In genomic region chr7:732094-732541, GRCh38 we compare ENCODE assay signal across 8 cellular contexts. TPM values are rescaled to one million over a fixed set of nuclear protein-coding genes. Genes with fewer than 3 reads are reported as not detected.
DNase-seq lines count a peak whose midpoint lies in the region; ATAC-seq, FAIRE-seq and TF ChIP-seq lines count a peak whose summit lies in the region.
"Had no signal": no experiment of that assay in that cellular context is flagged by ENCODE, and none has a peak within 500 bp of the region (broad histone marks: within the 10 kb centered on the region; RNA-seq: fewer than 3 reads in every experiment).

No MANE protein-coding gene starts in this region.

- no peak overlapping the region for H3K18ac ChIP-seq in trophoblast cell (ENCODE audit: low read length)

- H4K12ac ChIP-seq in trophoblast cell (ENCODE audit: low read depth, low read length), result no peak overlapping the region

- H3K4me3 Mint-ChIP-seq in GM23338, result no peak overlapping the region

- H3K4ac ChIP-seq in trophoblast cell (ENCODE audit: low read depth, low read length), result no peak overlapping the region

- no peak overlapping the region for H4K8ac ChIP-seq in trophoblast cell (ENCODE audit: low read depth, low read length)

- H3K27me3 ChIP-seq in GM23338 (ENCODE audit: insufficient read depth), result no peaks in the 10 kb centered on the region
- no peaks in the 10 kb centered on the region for H3K27me3 ChIP-seq in trophoblast cell (ENCODE audit: insufficient read depth, low read length)
- H3K27me3 ChIP-seq: SJSA1 had no signal

- peaks cover 6% of the 10 kb centered on the region for H3K27me3 Mint-ChIP-seq in GM23338 (ENCODE audit: insufficient read depth, low read depth, poor library complexity)

- no peak overlapping the region for H3K14ac ChIP-seq in trophoblast cell (ENCODE audit: low read length)

- peak; percentile 71 for DNase-seq in GM23338 (ENCODE audit: low spot score)
- peak; percentile 11 for DNase-seq in NCI-H69 (lab: John Stamatoyannopoulos, UW)
- no peak for DNase-seq in epithelial cell of proximal tubule (ENCODE audit: low read depth)
- peak; percentile 3 to 14 for DNase-seq in trophoblast cell
- no peak for DNase-seq in activated CD4-positive, alpha-beta T cell treated with anti-CD3 and anti-CD28 coated beads for 1 hour
- DNase-seq in GM12891 (ENCODE audit: insufficient read length, low spot score), result no peak

- no peaks in the 10 kb centered on the region for H3K9me2 ChIP-seq in GM23338 (ENCODE audit: insufficient read depth)

- H2AK5ac ChIP-seq in trophoblast cell (ENCODE audit: low read length), result no peak overlapping the region

- peaks cover 7% of the 10 kb centered on the region for H3K9me3 ChIP-seq in trophoblast cell (ENCODE audit: insufficient read depth, low read depth, low read length)

- no peaks in the 10 kb centered on the region for H3F3A ChIP-seq in GM23338 (replicated peaks; ENCODE audit: low read depth)

- H2BK120ac ChIP-seq in trophoblast cell (ENCODE audit: insufficient read depth, low read length, poor library complexity), result no peak overlapping the region

- H3K36me3 ChIP-seq in GM23338 (ENCODE audit: insufficient read depth) (peaks cover 3% of the 10 kb centered on the region; the same call in 1 of the 2 replicates), trophoblast cell (ENCODE audit: control insufficient read depth in 1 of 2, insufficient read depth in 2 of 2, low read length in 2 of 2) (peaks cover 25 to 27% of the 10 kb centered on the region in 2 experiments)

- H3K23ac ChIP-seq in trophoblast cell (ENCODE audit: low read length), result no peak overlapping the region

- no peak for TF ChIP-seq POLR2A in GM12891 (IDR thresholded peaks at IDR 0.05; ENCODE audit: low read depth, low read length)

- TF ChIP-seq CTCF in GM23338 (conservative IDR thresholded peaks at IDR 0.05; ENCODE audit: low read depth in 2 of 2) (peak; percentile 30 to 74), epithelial cell of proximal tubule (conservative IDR thresholded peaks at IDR 0.05; ENCODE audit: low read depth, low read length) (peak; percentile 48)

- no peak overlapping the region for H2BK12ac ChIP-seq in trophoblast cell (ENCODE audit: low read length)

- H3K4me3 ChIP-seq in GM23338 (no peak overlapping the region), epithelial cell of proximal tubule (ENCODE audit: low read depth, low read length) (no peak overlapping the region), trophoblast cell (ENCODE audit: low read depth, low read length) (no peak overlapping the region)
- H3K4me3 ChIP-seq: SJSA1 had no signal

- no peaks in the 10 kb centered on the region; the same call in 2 of the 3 replicates for H3K9me3 Mint-ChIP-seq in GM23338

- ATAC-seq in GM23338 (peak; percentile 79), HG03159 (IDR thresholded peaks at IDR 0.05; ENCODE audit: unreplicated experiment) (no peak)

- H3K27ac Mint-ChIP-seq in GM23338, result no peak overlapping the region; the same call in 1 of the 2 replicates

- no peak overlapping the region for H2BK5ac ChIP-seq in trophoblast cell (ENCODE audit: low read depth, low read length, poor library complexity)

- peaks cover 9% of the 10 kb centered on the region for H3K4me1 Mint-ChIP-seq in GM23338

- H3K27ac ChIP-seq in GM23338 (ENCODE audit: low read depth), result 0 out of 2 replicates have a peak overlapping the region, but pooled peaks have one; percentile 39
- H3K27ac ChIP-seq in trophoblast cell (ENCODE audit: low read depth, low read length), result no peak overlapping the region
- H3K27ac ChIP-seq: SJSA1 had no signal

- no peaks in the 10 kb centered on the region for H3K79me1 ChIP-seq in trophoblast cell (ENCODE audit: low read length)

- H3K4me2 ChIP-seq in GM23338, result no peak overlapping the region
- H3K4me2 ChIP-seq in trophoblast cell (ENCODE audit: low read length), result no peak overlapping the region

- WGBS in trophoblast cell (ENCODE audit: extremely low coverage, insufficient coverage, insufficient read length), result no CpG with 5 or more reads among the region's 17 CpGs

- H3K36me3 Mint-ChIP-seq in GM23338 (ENCODE audit: low read depth), result peaks cover 21% of the 10 kb centered on the region

- H3K79me2 ChIP-seq in GM23338 (replicated peaks; ENCODE audit: insufficient read depth) (peaks cover 89% of the 10 kb centered on the region), trophoblast cell (ENCODE audit: control insufficient read depth, insufficient read depth, low read length, poor library complexity) (peaks cover under 1% of the 10 kb centered on the region)

- no peaks in the 10 kb centered on the region; the same call in 1 of the 2 replicates for H3K4me1 ChIP-seq in GM23338 (ENCODE audit: insufficient read depth)
- H3K4me1 ChIP-seq in trophoblast cell (ENCODE audit: control insufficient read depth in 1 of 2, insufficient read depth in 2 of 2, low read length in 2 of 2), result peaks cover 0 to 7% of the 10 kb centered on the region in 2 experiments
- H3K4me1 ChIP-seq: SJSA1 had no signal

- no peak for FAIRE-seq in GM12891 (lab: Jason Lieb, UNC)

- H4K20me1 ChIP-seq in GM23338 (replicated peaks; ENCODE audit: insufficient read depth), result peaks cover 10% of the 10 kb centered on the region; the same call in 1 of the 2 replicates

- H4K91ac ChIP-seq in trophoblast cell (ENCODE audit: low read depth, low read length), result no peak overlapping the region

- no peak overlapping the region for H3K9ac ChIP-seq in trophoblast cell (ENCODE audit: low read length)

- H2AFZ ChIP-seq in GM23338 (no peak overlapping the region), trophoblast cell (ENCODE audit: insufficient read depth, low read length, poor library complexity) (no peak overlapping the region)

TF ChIP-seq in GM23338, 12 proteins besides CTCF, POLR2A, EP300 and RAD21 (continues in another document):
- TF ChIP-seq EZH2phosphoT487 (IDR thresholded peaks at IDR 0.05; ENCODE audit: unreplicated experiment) (no peak), CREB1 (CRISPR knock-in tag; IDR thresholded peaks at IDR 0.05; ENCODE audit: low read depth) (no peak), REST (IDR thresholded peaks at IDR 0.05; ENCODE audit: unreplicated experiment) (no peak)

TF ChIP-seq in GM12891, 5 proteins besides CTCF, POLR2A, EP300 and RAD21:
- no peak for TF ChIP-seq SPI1 (IDR thresholded peaks at IDR 0.05; ENCODE audit: low read depth, low read length)
- TF ChIP-seq PAX5 (IDR thresholded peaks at IDR 0.05; ENCODE audit: insufficient read depth, low read length, severe bottlenecking), result no peak
- no peak for TF ChIP-seq POLR2AphosphoS5 (IDR thresholded peaks at IDR 0.05; ENCODE audit: low read depth, low read length)
- TF ChIP-seq POU2F2 (IDR thresholded peaks at IDR 0.05; ENCODE audit: low read depth, low read length), result no peak
- TF ChIP-seq TAF1 (IDR thresholded peaks at IDR 0.05; ENCODE audit: low read depth, low read length), result no peak

RNA-seq across cellular contexts. Expression of gene PRKAR1B, which starts 5.0 kb away (rescaled TPM):
- total RNA-seq in GM23338 (2014; rRNA removed; shearing (Covaris generic)), result 34.7 and 36.7 TPM in 2 replicates
- polyA plus RNA-seq in GM23338 (2016; fragmentation: Nextera tagmentation; extraction: Ambion mirVana), result 30.6 and 35.7 TPM in 2 replicates
- total RNA-seq in epithelial cell of proximal tubule, result 12.2 and 23.0 TPM in 2 replicates
- 2.6 and 3.4 TPM in 2 replicates for polyA plus RNA-seq in trophoblast cell (2013)
- polyA plus RNA-seq in GM12891 (2012; ENCODE audit: low read depth, missing spikeins), result 15.4 TPM

RNA-seq across cellular contexts. Expression of gene DNAAF5, which starts 5.6 kb away (rescaled TPM):
- total RNA-seq in GM23338 (2014; rRNA removed; shearing (Covaris generic)), result 74.0 and 86.7 TPM in 2 replicates
- polyA plus RNA-seq in GM23338 (2016; fragmentation: Nextera tagmentation; extraction: Ambion mirVana), result 20.4 and 20.9 TPM in 2 replicates
- total RNA-seq in epithelial cell of proximal tubule, result 64.1 and 83.6 TPM in 2 replicates
- polyA plus RNA-seq in trophoblast cell (2013), result 13.5 and 13.7 TPM in 2 replicates
- 13.6 TPM for polyA plus RNA-seq in GM12891 (2012; ENCODE audit: low read depth, missing spikeins)

Comparison
In these comparisons a context has a peak if more than half of its experiments do, and no peak if none do; other contexts are left out.
1. DNase-seq: peak in GM23338 (single experiment), NCI-H69 (single experiment) and trophoblast cell (2 of 2); none in epithelial cell of proximal tubule (single experiment), activated CD4-positive, alpha-beta T cell treated with anti-CD3 and anti-CD28 coated beads for 1 hour (single experiment) and GM12891 (single experiment).